In the genomic region with DNA sequence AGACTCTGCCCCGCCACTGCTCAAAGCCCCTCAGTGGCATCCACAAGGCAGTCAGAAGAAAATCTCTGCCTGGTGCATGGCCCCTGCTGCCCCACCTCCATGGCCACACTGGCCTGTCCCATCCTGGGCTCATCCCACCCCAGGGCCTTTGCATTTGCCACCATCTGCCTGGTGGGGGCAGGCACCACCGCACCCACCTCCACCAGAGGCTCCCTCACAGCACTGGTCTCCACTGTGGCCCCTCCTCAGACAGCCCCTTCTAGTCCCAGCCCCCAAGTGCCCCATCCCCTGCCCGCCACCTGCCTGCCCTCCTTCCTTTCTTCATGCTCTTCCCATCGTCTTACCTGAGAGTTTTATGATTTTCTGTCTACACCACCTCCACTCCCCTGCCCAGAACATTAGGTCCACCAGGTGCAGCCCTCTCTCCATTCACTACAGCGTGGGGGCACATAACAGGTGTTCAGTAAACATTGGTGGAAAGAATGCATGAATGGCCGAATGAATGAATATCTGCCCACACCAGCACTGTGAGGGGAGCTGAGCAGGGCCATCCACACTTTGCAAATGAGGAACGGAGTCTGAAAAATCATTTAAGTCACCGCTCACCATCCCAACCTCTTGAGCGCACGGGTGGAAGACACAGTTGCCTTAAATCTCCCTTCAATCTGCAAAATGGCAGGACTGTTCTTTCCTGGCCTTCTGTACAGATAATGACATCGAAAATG, we compare ENCODE assay signal across 9 cellular contexts. TPM values are rescaled to one million over a fixed set of nuclear protein-coding genes. Genes with fewer than 3 reads are reported as not detected.
DNase-seq lines count a peak whose midpoint lies in the region; ATAC-seq, FAIRE-seq and TF ChIP-seq lines count a peak whose summit lies in the region.
"Had no signal": no experiment of that assay in that cellular context is flagged by ENCODE, and none has a peak within 500 bp of the region (broad histone marks: within the 10 kb centered on the region; RNA-seq: fewer than 3 reads in every experiment).

No MANE protein-coding gene starts in this region.

- no peak overlapping the region for H3K4ac ChIP-seq in trophoblast cell (ENCODE audit: low read depth, low read length)

- no peak overlapping the region for H2BK5ac ChIP-seq in trophoblast cell (ENCODE audit: low read depth, low read length, poor library complexity)

- H2AFZ ChIP-seq in KMS-11 (ENCODE audit: low read depth) (no peak overlapping the region), neural progenitor cell (replicated peaks) (no peak overlapping the region), trophoblast cell (ENCODE audit: insufficient read depth, low read length, poor library complexity) (no peak overlapping the region)

- peaks cover 0 to 13% (median 2%) of the 10 kb centered on the region in 3 donors for H3K36me3 Mint-ChIP-seq in CD8-positive, alpha-beta memory T cell
- H3K36me3 Mint-ChIP-seq in brain: no peaks in the 10 kb centered on the region
- peaks cover 6% of the 10 kb centered on the region for H3K36me3 Mint-ChIP-seq in neural progenitor cell

- no peaks in the 10 kb centered on the region for H3K27me3 Mint-ChIP-seq in CD8-positive, alpha-beta memory T cell
- H3K27me3 Mint-ChIP-seq in brain: no peaks in the 10 kb centered on the region
- peaks cover 8% of the 10 kb centered on the region for H3K27me3 Mint-ChIP-seq in neural progenitor cell (ENCODE audit: insufficient read depth, low read depth)

- H3K36me3 ChIP-seq in CD8-positive, alpha-beta memory T cell (ENCODE audit: insufficient read depth, low read length): no peaks in the 10 kb centered on the region
- H3K36me3 ChIP-seq in KMS-11 (ENCODE audit: insufficient read depth) (no peaks in the 10 kb centered on the region), neural progenitor cell (no peaks in the 10 kb centered on the region), trophoblast cell (ENCODE audit: control insufficient read depth in 1 of 2, insufficient read depth in 2 of 2, low read length in 2 of 2) (no peaks in the 10 kb centered on the region)

- no peak for DNase-seq in CD8-positive, alpha-beta memory T cell
- DNase-seq in neural progenitor cell (ENCODE audit: low spot score) (no peak), ecto neural progenitor cell (ENCODE audit: low spot score) (no peak), trophoblast cell (no peak), HTR-8/SVneo (ENCODE audit: insufficient read length, low spot score) (no peak)

- H4K20me1 ChIP-seq in KMS-11 (ENCODE audit: insufficient read depth) (no peaks in the 10 kb centered on the region), neural progenitor cell (ENCODE audit: low read depth) (no peaks in the 10 kb centered on the region)

- H3K79me2 ChIP-seq in KMS-11 (ENCODE audit: insufficient read depth, low read depth) (peaks cover 8% of the 10 kb centered on the region; the same call in 1 of the 2 replicates), neural progenitor cell (ENCODE audit: low read depth) (peaks cover 25% of the 10 kb centered on the region), trophoblast cell (ENCODE audit: control insufficient read depth, insufficient read depth, low read length, poor library complexity) (peaks cover 4% of the 10 kb centered on the region)

- CTCF ChIA-PET in CD8-positive, alpha-beta memory T cell (lab: Charles Lee): interaction anchor here (1.1 to 1.2 kb wide), 2 partner anchors 51 to 241 kb away, joined by 3 read pairs; no protein-coding TSS in a partner anchor

- no peaks in the 10 kb centered on the region for H3K9me3 ChIP-seq in CD8-positive, alpha-beta memory T cell (ENCODE audit: low read length)
- H3K9me3 ChIP-seq in neural progenitor cell (ENCODE audit: low read depth): no peaks in the 10 kb centered on the region
- no peaks in the 10 kb centered on the region for H3K9me3 ChIP-seq in trophoblast cell (ENCODE audit: insufficient read depth, low read depth, low read length)

- POLR2A ChIA-PET in CD8-positive, alpha-beta memory T cell (lab: Charles Lee): interaction anchor here (3.6 kb wide), 1 partner anchor 49 kb away, joined by 24 read pairs; no protein-coding TSS in a partner anchor

- H3K14ac ChIP-seq in trophoblast cell (ENCODE audit: low read length): no peak overlapping the region

- H3K27ac ChIP-seq in CD8-positive, alpha-beta memory T cell (ENCODE audit: low read depth, low read length): no peak overlapping the region
- H3K27ac ChIP-seq in KMS-11 (no peak overlapping the region), neural progenitor cell (no peak overlapping the region), trophoblast cell (ENCODE audit: low read depth, low read length) (no peak overlapping the region)

- H3K4me1 ChIP-seq in CD8-positive, alpha-beta memory T cell (ENCODE audit: insufficient read depth, low read length): peaks cover 21% of the 10 kb centered on the region
- H3K4me1 ChIP-seq in KMS-11 (ENCODE audit: low read depth, poor library complexity, severe bottlenecking) (peaks cover 17% of the 10 kb centered on the region), neural progenitor cell (peaks cover 8% of the 10 kb centered on the region), trophoblast cell (ENCODE audit: control insufficient read depth in 1 of 2, insufficient read depth in 2 of 2, low read length in 2 of 2) (peaks cover 0 to 2% of the 10 kb centered on the region in 2 experiments)

- no peak overlapping the region for H3K23ac ChIP-seq in trophoblast cell (ENCODE audit: low read length)

- no peak for FAIRE-seq in HTR-8/SVneo (lab: Jason Lieb, UNC)
- FAIRE-seq: TTC549 had no signal

- no peaks in the 10 kb centered on the region for H3F3A ChIP-seq in neural progenitor cell (ENCODE audit: low read depth)

- peak overlapping the region; percentile 91; the same call in 1 of the 2 replicates for H3K4me2 ChIP-seq in KMS-11
- H3K4me2 ChIP-seq in neural progenitor cell: no peak overlapping the region
- H3K4me2 ChIP-seq in trophoblast cell (ENCODE audit: low read length): no peak overlapping the region

- no peak overlapping the region for H4K91ac ChIP-seq in trophoblast cell (ENCODE audit: low read depth, low read length)

- H2AK5ac ChIP-seq in trophoblast cell (ENCODE audit: low read length): no peak overlapping the region

- H2BK120ac ChIP-seq in trophoblast cell (ENCODE audit: insufficient read depth, low read length, poor library complexity): no peak overlapping the region

- H3K4me3 Mint-ChIP-seq in CD8-positive, alpha-beta memory T cell: peak overlapping the region; percentile 84 to 93 (median 87)
- H3K4me3 Mint-ChIP-seq in brain (peak overlapping the region; percentile 87 to 96 (median 93)), neural progenitor cell (peak overlapping the region; percentile 88)

- H3K27me3 ChIP-seq in CD8-positive, alpha-beta memory T cell (ENCODE audit: insufficient read depth, low read length, poor library complexity, severe bottlenecking): no peaks in the 10 kb centered on the region
- no peaks in the 10 kb centered on the region for H3K27me3 ChIP-seq in KMS-11 (ENCODE audit: insufficient read depth, low read depth)
- no peaks in the 10 kb centered on the region for H3K27me3 ChIP-seq in neural progenitor cell
- no peaks in the 10 kb centered on the region for H3K27me3 ChIP-seq in trophoblast cell (ENCODE audit: insufficient read depth, low read length)

- H3K9ac ChIP-seq in KMS-11 (no peak overlapping the region), neural progenitor cell (no peak overlapping the region), trophoblast cell (ENCODE audit: low read length) (no peak overlapping the region)

- no peak overlapping the region for H3K18ac ChIP-seq in trophoblast cell (ENCODE audit: low read length)

- no peak overlapping the region for H4K8ac ChIP-seq in trophoblast cell (ENCODE audit: low read depth, low read length)

- no peak overlapping the region for H2BK12ac ChIP-seq in trophoblast cell (ENCODE audit: low read length)

- H3K27ac Mint-ChIP-seq in CD8-positive, alpha-beta memory T cell: peak overlapping the region in 2 of 8 donors; percentile 86 to 89
- peak overlapping the region in 4 of 5 experiments; percentile 91 to 97 (median 94) for H3K27ac Mint-ChIP-seq in brain
- H3K27ac Mint-ChIP-seq in neural progenitor cell: no peak overlapping the region

- H3K79me1 ChIP-seq in trophoblast cell (ENCODE audit: low read length): peaks cover 6% of the 10 kb centered on the region

- H3K4me1 Mint-ChIP-seq in CD8-positive, alpha-beta memory T cell: peaks cover 22 to 42% (median 36%) of the 10 kb centered on the region in 3 donors
- peaks cover 44% of the 10 kb centered on the region for H3K4me1 Mint-ChIP-seq in brain
- H3K4me1 Mint-ChIP-seq in neural progenitor cell: peaks cover 23% of the 10 kb centered on the region

- no peak overlapping the region for H3K4me3 ChIP-seq in CD8-positive, alpha-beta memory T cell (ENCODE audit: low read length)
- no peak overlapping the region for H3K4me3 ChIP-seq in KMS-11 (IDR thresholded peaks at IDR 0.05; ENCODE audit: insufficient read depth, low read depth, low read length)
- no peak overlapping the region for H3K4me3 ChIP-seq in neural progenitor cell
- no peak overlapping the region for H3K4me3 ChIP-seq in trophoblast cell (ENCODE audit: low read depth, low read length)

- no peak overlapping the region for H4K12ac ChIP-seq in trophoblast cell (ENCODE audit: low read depth, low read length)

- ATAC-seq in HG03039 (IDR thresholded peaks at IDR 0.05; ENCODE audit: unreplicated experiment): no peak

- no peaks in the 10 kb centered on the region for H3K9me3 Mint-ChIP-seq in CD8-positive, alpha-beta memory T cell
- no peaks in the 10 kb centered on the region for H3K9me3 Mint-ChIP-seq in brain
- H3K9me3 Mint-ChIP-seq in neural progenitor cell: no peaks in the 10 kb centered on the region

- WGBS in trophoblast cell (ENCODE audit: extremely low coverage, insufficient coverage, insufficient read length): no CpG with 5 or more reads among the region's 11 CpGs

- no peak for TF ChIP-seq CTCF in KMS-11 (conservative IDR thresholded peaks at IDR 0.05; ENCODE audit: low read depth, low read length)
- TF ChIP-seq CTCF in brain (conservative IDR thresholded peaks at IDR 0.05): no peak
- no peak for TF ChIP-seq CTCF in neural progenitor cell (IDR thresholded peaks at IDR 0.05)

RNA-seq across cellular contexts. Expression of a gene that starts 2.1 kb away (rescaled TPM):
- total RNA-seq in CD8-positive, alpha-beta memory T cell: 10 to 100 TPM; 12.0 to 13.1 TPM
- polyA plus RNA-seq in CD8-positive, alpha-beta memory T cell: 2.2 TPM
- polyA plus RNA-seq in brain (ENCODE audit: insufficient read depth, low read depth, low replicate concordance): 9.3 TPM
- total RNA-seq in neural progenitor cell (ENCODE audit: low replicate concordance): 9.0 and 10.4 TPM in 2 replicates
- polyA plus RNA-seq in trophoblast cell (2013): 3.3 and 3.6 TPM in 2 replicates
